Comparison of ENCODE assay signal across 15 cellular contexts in genomic region chr9:132679946-132680620, GRCh38. TPM values are rescaled to one million over a fixed set of nuclear protein-coding genes. Genes with fewer than 3 reads are reported as not detected.
DNase-seq lines count a peak whose midpoint lies in the region; ATAC-seq and TF ChIP-seq lines count a peak whose summit lies in the region.
"Had no signal": no experiment of that assay in that cellular context is flagged by ENCODE, and none has a peak within 500 bp of the region (broad histone marks: within the 10 kb centered on the region; RNA-seq: fewer than 3 reads in every experiment).

No MANE protein-coding gene starts in this region.

- H3K36me3 Mint-ChIP-seq in natural killer cell treated with Interleukin-12 subunit alpha and Interleukin-12 subunit beta and Interleukin-15 and Interleukin-18, amount 100 ng/mL, for 72 hours = peaks cover 32% of the 10 kb centered on the region
- H3K36me3 Mint-ChIP-seq in natural killer cell = peaks cover 11% of the 10 kb centered on the region
- peaks cover 42% of the 10 kb centered on the region for H3K36me3 Mint-ChIP-seq in T-helper 1 cell treated with Interleukin-12 subunit alpha and Interleukin-12 subunit beta and Interleukin-4 antibody, amounts not matched to agents 30 μg/mL and 1 μg/mL, for 36 hours (ENCODE audit: low read depth)
- peaks cover 43% of the 10 kb centered on the region for H3K36me3 Mint-ChIP-seq in activated naive CD8-positive, alpha-beta T cell treated with anti-CD3 and anti-CD28 coated beads for 36 hours
- peaks cover 36% of the 10 kb centered on the region for H3K36me3 Mint-ChIP-seq in osteocyte (ENCODE audit: unreplicated experiment)

- peaks cover 15 to 32% of the 10 kb centered on the region in 2 donors for H3K4me1 Mint-ChIP-seq in natural killer cell treated with Interleukin-12 subunit alpha and Interleukin-12 subunit beta and Interleukin-15 and Interleukin-18, amount 100 ng/mL, for 72 hours (ENCODE audit: low read depth in 2 of 2)
- peaks cover 12 to 20% of the 10 kb centered on the region in 2 donors for H3K4me1 Mint-ChIP-seq in natural killer cell
- peaks cover 37% of the 10 kb centered on the region for H3K4me1 Mint-ChIP-seq in T-helper 1 cell treated with Interleukin-12 subunit alpha and Interleukin-12 subunit beta and Interleukin-4 antibody, amounts not matched to agents 30 μg/mL and 1 μg/mL, for 36 hours (ENCODE audit: low read depth)
- peaks cover 37% of the 10 kb centered on the region for H3K4me1 Mint-ChIP-seq in activated naive CD8-positive, alpha-beta T cell treated with anti-CD3 and anti-CD28 coated beads for 36 hours
- H3K4me1 Mint-ChIP-seq in osteocyte (ENCODE audit: unreplicated experiment) = peaks cover 4% of the 10 kb centered on the region

- no peaks in the 10 kb centered on the region for H3K27me3 Mint-ChIP-seq in natural killer cell treated with Interleukin-12 subunit alpha and Interleukin-12 subunit beta and Interleukin-15 and Interleukin-18, amount 100 ng/mL, for 72 hours
- H3K27me3 Mint-ChIP-seq in natural killer cell (ENCODE audit: low read depth in 2 of 2) = no peaks in the 10 kb centered on the region
- no peaks in the 10 kb centered on the region for H3K27me3 Mint-ChIP-seq in T-helper 1 cell treated with Interleukin-12 subunit alpha and Interleukin-12 subunit beta and Interleukin-4 antibody, amounts not matched to agents 30 μg/mL and 1 μg/mL, for 36 hours (ENCODE audit: low read depth)
- H3K27me3 Mint-ChIP-seq in activated naive CD8-positive, alpha-beta T cell treated with anti-CD3 and anti-CD28 coated beads for 36 hours = no peaks in the 10 kb centered on the region
- H3K27me3 Mint-ChIP-seq in osteocyte (ENCODE audit: unreplicated experiment) = no peaks in the 10 kb centered on the region

- intact Hi-C loops in natural killer cell (cut with micrococcal nuclease) = loop anchor here (10.0 kb wide), 2 partner anchors 225 to 265 kb away; partner anchors contain the start of gene CFAP77

- DNase-seq in natural killer cell treated with Interleukin-12 subunit alpha and Interleukin-12 subunit beta and Interleukin-15 and Interleukin-18, amount 100 ng/mL, for 72 hours (ENCODE audit: low spot score) = no peak
- DNase-seq in natural killer cell = no peak
- no peak for DNase-seq in activated naive CD8-positive, alpha-beta T cell treated with anti-CD3 and anti-CD28 coated beads for 36 hours
- no peak for DNase-seq in NCI-H146 treated with DMSO at 0.1 percent for 48 hours (lab: John Stamatoyannopoulos, UW; ENCODE audit: unreplicated experiment)
- DNase-seq in NCI-H226 = no peak
- DNase-seq in osteocyte (ENCODE audit: extremely low spot score, unreplicated experiment) = no peak
- DNase-seq: CD8-positive, alpha-beta T cell; IMR-90; NCI-H1436 treated with DMSO at 0.1 percent for 48 hours; NCI-H2081 treated with DMSO at 0.1 percent for 48 hours; NCI-H2227 treated with DMSO at 0.1 percent for 48 hours; NCI-H526; SIG-M5 had no signal

- no peaks in the 10 kb centered on the region for H3K9me3 Mint-ChIP-seq in natural killer cell treated with Interleukin-12 subunit alpha and Interleukin-12 subunit beta and Interleukin-15 and Interleukin-18, amount 100 ng/mL, for 72 hours
- H3K9me3 Mint-ChIP-seq in natural killer cell (no peaks in the 10 kb centered on the region), osteocyte (ENCODE audit: unreplicated experiment) (no peaks in the 10 kb centered on the region)
- H3K9me3 Mint-ChIP-seq in T-helper 1 cell treated with Interleukin-12 subunit alpha and Interleukin-12 subunit beta and Interleukin-4 antibody, amounts not matched to agents 30 μg/mL and 1 μg/mL, for 36 hours = no peaks in the 10 kb centered on the region
- H3K9me3 Mint-ChIP-seq in activated naive CD8-positive, alpha-beta T cell treated with anti-CD3 and anti-CD28 coated beads for 36 hours = no peaks in the 10 kb centered on the region
- H3K9me3 Mint-ChIP-seq: CD8-positive, alpha-beta T cell had no signal

- ATAC-seq in natural killer cell treated with Interleukin-12 subunit alpha and Interleukin-12 subunit beta and Interleukin-15 and Interleukin-18, amount 100 ng/mL, for 72 hours = peak in 1 of 2 donors; percentile 81
- no peak for ATAC-seq in natural killer cell
- ATAC-seq: CD8-positive, alpha-beta T cell; HCT116 had no signal

- TF ChIP-seq CTCF in natural killer cell (IDR thresholded peaks at IDR 0.05) (no peak), osteocyte (IDR thresholded peaks at IDR 0.05) (no peak)

- peak overlapping the region; percentile 67 for H3K4me3 Mint-ChIP-seq in natural killer cell treated with Interleukin-12 subunit alpha and Interleukin-12 subunit beta and Interleukin-15 and Interleukin-18, amount 100 ng/mL, for 72 hours
- H3K4me3 Mint-ChIP-seq in natural killer cell (no peak overlapping the region), osteocyte (ENCODE audit: unreplicated experiment) (no peak overlapping the region)
- H3K4me3 Mint-ChIP-seq in T-helper 1 cell treated with Interleukin-12 subunit alpha and Interleukin-12 subunit beta and Interleukin-4 antibody, amounts not matched to agents 30 μg/mL and 1 μg/mL, for 36 hours = peak overlapping the region; percentile 56
- peak overlapping the region; percentile 51 for H3K4me3 Mint-ChIP-seq in activated naive CD8-positive, alpha-beta T cell treated with anti-CD3 and anti-CD28 coated beads for 36 hours
- H3K4me3 Mint-ChIP-seq: CD8-positive, alpha-beta T cell had no signal

- H3K27ac Mint-ChIP-seq in natural killer cell treated with Interleukin-12 subunit alpha and Interleukin-12 subunit beta and Interleukin-15 and Interleukin-18, amount 100 ng/mL, for 72 hours = peak overlapping the region in 1 of 2 donors; percentile 71
- H3K27ac Mint-ChIP-seq in natural killer cell = no peak overlapping the region
- peak overlapping the region; percentile 76 for H3K27ac Mint-ChIP-seq in T-helper 1 cell treated with Interleukin-12 subunit alpha and Interleukin-12 subunit beta and Interleukin-4 antibody, amounts not matched to agents 30 μg/mL and 1 μg/mL, for 36 hours
- peak overlapping the region; percentile 82 for H3K27ac Mint-ChIP-seq in activated naive CD8-positive, alpha-beta T cell treated with anti-CD3 and anti-CD28 coated beads for 36 hours
- no peak overlapping the region for H3K27ac Mint-ChIP-seq in osteocyte (ENCODE audit: unreplicated experiment)
- H3K27ac Mint-ChIP-seq: CD8-positive, alpha-beta T cell had no signal

RNA-seq across cellular contexts. Expression of gene GTF3C4, which starts 9.8 kb away (rescaled TPM):
- 10 to 100 TPM; 14.4 to 18.8 TPM for total RNA-seq in natural killer cell treated with Interleukin-12 subunit alpha and Interleukin-12 subunit beta and Interleukin-15 and Interleukin-18, amount 100 ng/mL, for 72 hours
- total RNA-seq in natural killer cell = 10 to 100 TPM; 11.0 to 12.7 (median 12.6) TPM
- total RNA-seq in activated naive CD8-positive, alpha-beta T cell treated with anti-CD3 and anti-CD28 coated beads for 36 hours = 10 to 100 TPM; 21.8 to 23.4 TPM
- 21.2 and 22.7 TPM in 2 replicates for total RNA-seq in osteocyte

RNA-seq across cellular contexts. Expression of gene DDX31, which starts 10.3 kb away (rescaled TPM):
- 10 to 100 TPM; 17.6 to 31.0 TPM for total RNA-seq in natural killer cell treated with Interleukin-12 subunit alpha and Interleukin-12 subunit beta and Interleukin-15 and Interleukin-18, amount 100 ng/mL, for 72 hours
- 10 to 100 TPM in 2 of 3 donors, 1 to 10 TPM in 1; 6.5 to 12.2 (median 11.5) TPM for total RNA-seq in natural killer cell
- 10 to 100 TPM; 29.4 to 29.9 TPM for total RNA-seq in activated naive CD8-positive, alpha-beta T cell treated with anti-CD3 and anti-CD28 coated beads for 36 hours
- total RNA-seq in osteocyte = 14.6 and 14.7 TPM in 2 replicates

Comparison
In these comparisons a context has a peak if more than half of its experiments do, and no peak if none do; other contexts are left out.
1. H3K4me3 Mint-ChIP-seq: peak in natural killer cell treated with Interleukin-12 subunit alpha and Interleukin-12 subunit beta and Interleukin-15 and Interleukin-18, amount 100 ng/mL, for 72 hours (single experiment), T-helper 1 cell treated with Interleukin-12 subunit alpha and Interleukin-12 subunit beta and Interleukin-4 antibody, amounts not matched to agents 30 μg/mL and 1 μg/mL, for 36 hours (single experiment) and activated naive CD8-positive, alpha-beta T cell treated with anti-CD3 and anti-CD28 coated beads for 36 hours (single experiment); none in natural killer cell (single experiment) and osteocyte (single experiment).
2. H3K27ac Mint-ChIP-seq: peak in T-helper 1 cell treated with Interleukin-12 subunit alpha and Interleukin-12 subunit beta and Interleukin-4 antibody, amounts not matched to agents 30 μg/mL and 1 μg/mL, for 36 hours (single experiment) and activated naive CD8-positive, alpha-beta T cell treated with anti-CD3 and anti-CD28 coated beads for 36 hours (single experiment); none in natural killer cell (0 of 2) and osteocyte (single experiment).